13 cellular contexts compared by ENCODE assay signal in the genomic region with DNA sequence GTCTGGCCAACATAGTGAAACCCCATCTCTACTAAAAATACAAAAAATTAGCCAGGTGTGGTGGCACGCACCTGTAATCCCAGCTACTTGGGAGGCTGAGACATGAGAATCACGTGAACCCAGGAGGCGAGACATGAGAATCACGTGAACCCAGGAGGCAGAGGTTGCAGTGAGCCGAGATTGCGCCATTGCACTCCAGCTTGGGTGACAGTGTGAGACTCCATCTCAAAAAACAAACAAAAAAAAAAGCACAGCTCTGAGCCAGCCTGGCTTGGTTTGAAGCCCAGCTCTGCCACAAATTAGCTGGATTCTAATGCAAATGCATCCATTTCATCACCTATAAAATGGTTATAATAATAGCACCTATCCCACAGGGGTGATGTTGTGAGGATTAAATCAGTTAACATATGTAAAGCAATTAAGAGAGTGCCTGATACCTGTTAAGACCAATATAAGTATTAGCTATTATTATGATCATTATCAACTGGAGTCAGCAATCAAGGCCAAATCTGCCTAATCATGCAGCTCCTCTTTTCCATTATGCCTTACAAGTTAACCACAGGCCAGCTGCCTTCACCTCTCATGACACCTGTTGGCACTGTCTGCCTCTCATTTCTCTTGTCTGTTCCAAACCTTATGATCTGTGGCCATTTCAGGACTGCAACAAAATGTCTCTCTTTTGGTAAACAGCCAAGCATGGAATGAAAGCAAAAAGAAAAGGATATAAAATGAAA. TPM values are rescaled to one million over a fixed set of nuclear protein-coding genes. Genes with fewer than 3 reads are reported as not detected.
DNase-seq lines count a peak whose midpoint lies in the region; ATAC-seq and TF ChIP-seq lines count a peak whose summit lies in the region.
"Had no signal": no experiment of that assay in that cellular context is flagged by ENCODE, and none has a peak within 500 bp of the region (broad histone marks: within the 10 kb centered on the region; RNA-seq: fewer than 3 reads in every experiment).

No MANE protein-coding gene starts in this region.

- peak overlapping the region; percentile 9 for H3K4me3 Mint-ChIP-seq in activated naive CD4-positive, alpha-beta T cell treated with anti-CD3 and anti-CD28 coated beads for 36 hours
- H3K4me3 Mint-ChIP-seq in central memory CD8-positive, alpha-beta T cell = peak overlapping the region; percentile 95
- H3K4me3 Mint-ChIP-seq in stimulated activated naive CD8-positive, alpha-beta T cell treated with anti-CD3 and anti-CD28 coated beads, Interleukin-15, amount 100 ng/mL, for 72 hours = peak overlapping the region; percentile 95 to 100

- no peaks in the 10 kb centered on the region for H3K9me3 ChIP-seq in gastroesophageal sphincter

- no peaks in the 10 kb centered on the region for H3K36me3 ChIP-seq in gastroesophageal sphincter

- ATAC-seq in central memory CD8-positive, alpha-beta T cell (replicated peaks; ENCODE audit: extremely low read depth, poor library complexity, severe bottlenecking) = no peak
- no peak for ATAC-seq in stimulated activated naive CD8-positive, alpha-beta T cell treated with anti-CD3 and anti-CD28 coated beads, Interleukin-15, amount 100 ng/mL, for 72 hours
- ATAC-seq in GM21515 (IDR thresholded peaks at IDR 0.05; ENCODE audit: unreplicated experiment) (no peak), gastroesophageal sphincter (no peak)

- no peaks in the 10 kb centered on the region for H3K27me3 Mint-ChIP-seq in activated naive CD4-positive, alpha-beta T cell treated with anti-CD3 and anti-CD28 coated beads for 36 hours (ENCODE audit: low read depth)
- no peaks in the 10 kb centered on the region for H3K27me3 Mint-ChIP-seq in central memory CD8-positive, alpha-beta T cell
- H3K27me3 Mint-ChIP-seq in stimulated activated naive CD8-positive, alpha-beta T cell treated with anti-CD3 and anti-CD28 coated beads, Interleukin-15, amount 100 ng/mL, for 72 hours = no peaks in the 10 kb centered on the region

- no peak for DNase-seq in activated naive CD4-positive, alpha-beta T cell treated with anti-CD3 and anti-CD28 coated beads for 36 hours
- no peak for DNase-seq in activated naive CD4-positive, alpha-beta T cell treated with Interleukin-2 at 50 U/mL for 16 hours
- DNase-seq in NCI-H2107 (lab: John Stamatoyannopoulos, UW) (peak; percentile 27), HuH-7 (ENCODE audit: low spot score) (no peak)
- no peak for DNase-seq in central memory CD8-positive, alpha-beta T cell (ENCODE audit: low spot score in 2 of 2)
- DNase-seq in stimulated activated naive CD8-positive, alpha-beta T cell treated with anti-CD3 and anti-CD28 coated beads, Interleukin-15, amount 100 ng/mL, for 72 hours = no peak
- DNase-seq: effector CD4-positive, alpha-beta T cell; hypothalamus; NCI-H1930; stimulated activated CD4-positive, alpha-beta T cell treated with anti-CD3 and anti-CD28 coated beads, Interleukin-4, amount 100 ng/mL, for 1 hour had no signal

- H3K4me3 ChIP-seq in gastroesophageal sphincter = no peak overlapping the region

- H3K4me1 ChIP-seq in gastroesophageal sphincter = peaks cover 4 to 58% (median 14%) of the 10 kb centered on the region in 3 donors

- TF ChIP-seq CTCF in gastroesophageal sphincter (IDR thresholded peaks at IDR 0.05) = no peak

- H3K27me3 ChIP-seq in gastroesophageal sphincter = no peaks in the 10 kb centered on the region

- CTCF ChIA-PET in activated naive CD4-positive, alpha-beta T cell treated with anti-CD3 and anti-CD28 coated beads for 36 hours (lab: Charles Lee) = interaction anchor here (0.6 to 6.8 kb wide), 9 partner anchors 11 to 55 kb away, joined by 3 to 75 read pairs (median 23); no protein-coding TSS in a partner anchor

- intact Hi-C loops in activated naive CD4-positive, alpha-beta T cell treated with anti-CD3 and anti-CD28 coated beads for 36 hours (cut with micrococcal nuclease) = no loop called here

- no peak for TF ChIP-seq POLR2A in gastroesophageal sphincter (IDR thresholded peaks at IDR 0.05)

- WGBS in gastroesophageal sphincter (ENCODE audit: low coverage in 1 of 2), 2 donors = 83 to 92% methylated on average over 5 to 6 of the region's 6 CpGs

- no peak overlapping the region for H3K27ac Mint-ChIP-seq in activated naive CD4-positive, alpha-beta T cell treated with anti-CD3 and anti-CD28 coated beads for 36 hours
- H3K27ac Mint-ChIP-seq in central memory CD8-positive, alpha-beta T cell (ENCODE audit: low read depth) = no peak overlapping the region
- H3K27ac Mint-ChIP-seq in stimulated activated naive CD8-positive, alpha-beta T cell treated with anti-CD3 and anti-CD28 coated beads, Interleukin-15, amount 100 ng/mL, for 72 hours = no peak overlapping the region

- H3K9me3 Mint-ChIP-seq in activated naive CD4-positive, alpha-beta T cell treated with anti-CD3 and anti-CD28 coated beads for 36 hours = no peaks in the 10 kb centered on the region
- no peaks in the 10 kb centered on the region for H3K9me3 Mint-ChIP-seq in central memory CD8-positive, alpha-beta T cell
- no peaks in the 10 kb centered on the region for H3K9me3 Mint-ChIP-seq in stimulated activated naive CD8-positive, alpha-beta T cell treated with anti-CD3 and anti-CD28 coated beads, Interleukin-15, amount 100 ng/mL, for 72 hours

- no peaks in the 10 kb centered on the region for H3K36me3 Mint-ChIP-seq in activated naive CD4-positive, alpha-beta T cell treated with anti-CD3 and anti-CD28 coated beads for 36 hours (ENCODE audit: low read depth)
- peaks cover 7% of the 10 kb centered on the region for H3K36me3 Mint-ChIP-seq in central memory CD8-positive, alpha-beta T cell (ENCODE audit: insufficient read depth)

- H3K4me1 Mint-ChIP-seq in activated naive CD4-positive, alpha-beta T cell treated with anti-CD3 and anti-CD28 coated beads for 36 hours (ENCODE audit: low read depth) = peaks cover 58% of the 10 kb centered on the region
- H3K4me1 Mint-ChIP-seq in central memory CD8-positive, alpha-beta T cell = peaks cover 64% of the 10 kb centered on the region
- peaks cover 69% of the 10 kb centered on the region for H3K4me1 Mint-ChIP-seq in stimulated activated naive CD8-positive, alpha-beta T cell treated with anti-CD3 and anti-CD28 coated beads, Interleukin-15, amount 100 ng/mL, for 72 hours

- no peak for TF ChIP-seq EP300 in gastroesophageal sphincter (IDR thresholded peaks at IDR 0.05)

- peak overlapping the region in 2 of 4 donors; percentile 88 to 90 for H3K27ac ChIP-seq in gastroesophageal sphincter
- H3K27ac ChIP-seq: SK-N-MC had no signal

RNA-seq across cellular contexts. Expression of gene GNPTAB, which starts 2.1 kb away (rescaled TPM):
- total RNA-seq in activated naive CD4-positive, alpha-beta T cell treated with anti-CD3 and anti-CD28 coated beads for 36 hours = 10 to 100 TPM; 13.6 to 13.7 TPM
- total RNA-seq in gastroesophageal sphincter = 10 to 100 TPM; 25.8 to 43.2 (median 36.3) TPM

RNA-seq across cellular contexts. Expression of gene DRAM1, which starts 48.8 kb away (rescaled TPM):
- 1 to 10 TPM; 4.1 to 4.9 TPM for total RNA-seq in activated naive CD4-positive, alpha-beta T cell treated with anti-CD3 and anti-CD28 coated beads for 36 hours
- total RNA-seq in gastroesophageal sphincter = 10 to 100 TPM; 13.2 to 29.1 (median 21.2) TPM

Comparison
In these comparisons a context has a peak if more than half of its experiments do, and no peak if none do; other contexts are left out.
1. H3K4me3 Mint-ChIP-seq: peak in every context shown above with its lines; median percentile 98 in stimulated activated naive CD8-positive, alpha-beta T cell treated with anti-CD3 and anti-CD28 coated beads, Interleukin-15, amount 100 ng/mL, for 72 hours; 95 in central memory CD8-positive, alpha-beta T cell; 9 in activated naive CD4-positive, alpha-beta T cell treated with anti-CD3 and anti-CD28 coated beads for 36 hours.